ENCODE assay signal across 20 cellular contexts in the genomic region with DNA sequence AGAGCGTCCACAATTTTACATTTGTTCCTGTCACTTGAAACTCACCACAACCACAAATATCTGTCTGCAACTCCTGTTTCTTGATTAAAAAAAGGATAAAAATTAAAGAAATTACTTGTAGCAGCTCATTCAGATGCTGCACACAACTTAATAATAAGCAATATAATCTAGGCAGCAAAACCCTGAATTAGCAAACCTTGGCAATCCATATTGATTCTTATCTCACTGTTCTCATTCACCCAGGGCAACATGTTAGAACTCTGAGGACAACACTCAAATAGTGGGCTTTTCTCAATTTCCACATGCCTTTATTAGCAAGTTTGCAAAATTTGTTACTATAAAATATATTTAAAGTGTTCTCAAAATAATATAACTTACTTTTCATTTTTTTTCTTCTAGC. TPM values are rescaled to one million over a fixed set of nuclear protein-coding genes. Genes with fewer than 3 reads are reported as not detected.
DNase-seq lines count a peak whose midpoint lies in the region; ATAC-seq and TF ChIP-seq lines count a peak whose summit lies in the region.
"Had no signal": no experiment of that assay in that cellular context is flagged by ENCODE, and none has a peak within 500 bp of the region (broad histone marks: within the 10 kb centered on the region; RNA-seq: fewer than 3 reads in every experiment).

No MANE protein-coding gene starts in this region.

- H3K9me3 Mint-ChIP-seq in GM23338, result no peaks in the 10 kb centered on the region
- peaks cover 5% of the 10 kb centered on the region for H3K9me3 Mint-ChIP-seq in glutamatergic neuron (ENCODE audit: unreplicated experiment)
- H3K9me3 Mint-ChIP-seq in osteocyte (ENCODE audit: unreplicated experiment), result no peaks in the 10 kb centered on the region
- H3K9me3 Mint-ChIP-seq: CD4-positive, alpha-beta memory T cell had no signal

- H3K27ac Mint-ChIP-seq in GM23338, result peak overlapping the region; percentile 82
- peak overlapping the region; percentile 83 for H3K27ac Mint-ChIP-seq in glutamatergic neuron (ENCODE audit: unreplicated experiment)
- H3K27ac Mint-ChIP-seq in osteocyte (ENCODE audit: unreplicated experiment), result peak overlapping the region; percentile 81

- H3K79me2 ChIP-seq in GM23338 (replicated peaks; ENCODE audit: insufficient read depth), result peaks cover 89% of the 10 kb centered on the region

- H3K4me3 Mint-ChIP-seq in GM23338 (no peak overlapping the region), glutamatergic neuron (ENCODE audit: unreplicated experiment) (peak overlapping the region; percentile 74), osteocyte (ENCODE audit: unreplicated experiment) (no peak overlapping the region)
- H3K4me3 Mint-ChIP-seq: CD4-positive, alpha-beta memory T cell had no signal

- H3K27me3 ChIP-seq in GM23338 (ENCODE audit: insufficient read depth), result no peaks in the 10 kb centered on the region
- H3K27me3 ChIP-seq: BLaER1 had no signal

- H3K4me1 Mint-ChIP-seq in GM23338 (peaks cover 16% of the 10 kb centered on the region; the same call in 2 of the 3 replicates), glutamatergic neuron (ENCODE audit: low read depth, unreplicated experiment) (peaks cover 16% of the 10 kb centered on the region), osteocyte (ENCODE audit: unreplicated experiment) (peaks cover 16% of the 10 kb centered on the region)

- H3K4me3 ChIP-seq in GM23338, result no peak overlapping the region
- H3K4me3 ChIP-seq: BLaER1, HAP-1 had no signal

- H3K9me2 ChIP-seq in GM23338 (ENCODE audit: insufficient read depth), result no peaks in the 10 kb centered on the region

- no peak for ATAC-seq in GM23338
- no peak for ATAC-seq in HG02852 (IDR thresholded peaks at IDR 0.05; ENCODE audit: unreplicated experiment)

- DNase-seq in GM23338 (ENCODE audit: low spot score) (no peak), astrocyte of the hippocampus (ENCODE audit: low read depth, low spot score) (peak; percentile 11), glutamatergic neuron (no peak), osteocyte (ENCODE audit: extremely low spot score, unreplicated experiment) (no peak), mucosa of gallbladder (ENCODE audit: low spot score) (no peak), ureter (ENCODE audit: low spot score) (no peak)
- DNase-seq: Caco-2; CD4-positive, alpha-beta memory T cell; KG1; NCI-H1105; NCI-H2029 treated with DMSO at 0.1 percent for 48 hours; NCI-H345; NCI-H774; NK-92 treated with Interleukin-12 subunit alpha and Interleukin-12 subunit beta, amount 100 ng/mL, for 24 hours; SIG-M5 had no signal

- H3K27me3 Mint-ChIP-seq in GM23338 (ENCODE audit: insufficient read depth, low read depth, poor library complexity), result no peaks in the 10 kb centered on the region
- no peaks in the 10 kb centered on the region for H3K27me3 Mint-ChIP-seq in glutamatergic neuron (ENCODE audit: unreplicated experiment)
- no peaks in the 10 kb centered on the region for H3K27me3 Mint-ChIP-seq in osteocyte (ENCODE audit: unreplicated experiment)
- H3K27me3 Mint-ChIP-seq: CD4-positive, alpha-beta memory T cell had no signal

- peaks cover 5% of the 10 kb centered on the region; the same call in 1 of the 2 replicates for H3K4me1 ChIP-seq in GM23338 (ENCODE audit: insufficient read depth)
- H3K4me1 ChIP-seq: BLaER1, Caco-2, HAP-1 had no signal

- H3F3A ChIP-seq in GM23338 (replicated peaks; ENCODE audit: low read depth), result no peaks in the 10 kb centered on the region

- H3K36me3 Mint-ChIP-seq in GM23338 (ENCODE audit: low read depth) (peaks cover 74% of the 10 kb centered on the region), glutamatergic neuron (ENCODE audit: unreplicated experiment) (no peaks in the 10 kb centered on the region), osteocyte (ENCODE audit: unreplicated experiment) (peaks cover 41% of the 10 kb centered on the region)

- H4K20me1 ChIP-seq in GM23338 (replicated peaks; ENCODE audit: insufficient read depth), result peaks cover 21% of the 10 kb centered on the region

- no peak overlapping the region for H2AFZ ChIP-seq in GM23338

- no peak overlapping the region for H3K4me2 ChIP-seq in GM23338
- H3K4me2 ChIP-seq: BLaER1 had no signal

- TF ChIP-seq CTCF in GM23338 (conservative IDR thresholded peaks at IDR 0.05; ENCODE audit: low read depth in 2 of 2), result no peak
- no peak for TF ChIP-seq CTCF in glutamatergic neuron (IDR thresholded peaks at IDR 0.05; ENCODE audit: partially characterized antibody, unreplicated experiment)
- no peak for TF ChIP-seq CTCF in osteocyte (IDR thresholded peaks at IDR 0.05)

- no peak overlapping the region; the same call in 1 of the 2 replicates for H3K27ac ChIP-seq in GM23338 (ENCODE audit: low read depth)
- H3K27ac ChIP-seq: BLaER1 had no signal

- H3K36me3 ChIP-seq in GM23338 (ENCODE audit: insufficient read depth), result peaks cover 41% of the 10 kb centered on the region

TF ChIP-seq in GM23338, 12 proteins besides CTCF, POLR2A, EP300 and RAD21 (continues in another document):
- no peak for TF ChIP-seq EZH2 (IDR thresholded peaks at IDR 0.05; ENCODE audit: low read depth, unreplicated experiment)
- no peak for TF ChIP-seq JUNB (IDR thresholded peaks at IDR 0.05; ENCODE audit: unreplicated experiment)
- TF ChIP-seq, protein P1, sequence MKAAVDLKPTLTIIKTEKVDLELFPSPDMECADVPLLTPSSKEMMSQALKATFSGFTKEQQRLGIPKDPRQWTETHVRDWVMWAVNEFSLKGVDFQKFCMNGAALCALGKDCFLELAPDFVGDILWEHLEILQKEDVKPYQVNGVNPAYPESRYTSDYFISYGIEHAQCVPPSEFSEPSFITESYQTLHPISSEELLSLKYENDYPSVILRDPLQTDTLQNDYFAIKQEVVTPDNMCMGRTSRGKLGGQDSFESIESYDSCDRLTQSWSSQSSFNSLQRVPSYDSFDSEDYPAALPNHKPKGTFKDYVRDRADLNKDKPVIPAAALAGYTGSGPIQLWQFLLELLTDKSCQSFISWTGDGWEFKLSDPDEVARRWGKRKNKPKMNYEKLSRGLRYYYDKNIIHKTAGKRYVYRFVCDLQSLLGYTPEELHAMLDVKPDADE (IDR thresholded peaks at IDR 0.05), result no peak

RNA-seq across cellular contexts. Expression of a gene that starts 38.9 kb away (rescaled TPM):
- total RNA-seq in GM23338 (2014; rRNA removed; shearing (Covaris generic)), result 65.5 and 70.7 TPM in 2 replicates
- 35.8 and 40.4 TPM in 2 replicates for polyA plus RNA-seq in GM23338 (2016; fragmentation: Nextera tagmentation; extraction: Ambion mirVana)
- total RNA-seq in glutamatergic neuron (ENCODE audit: unreplicated experiment) (108 TPM), osteocyte (80.7 and 86.6 TPM in 2 replicates), mucosa of gallbladder (50.7 TPM), ureter (65.0 TPM)

RNA-seq across cellular contexts. Expression of a gene that starts 49.6 kb away (rescaled TPM):
- 4.2 and 5.5 TPM in 2 replicates for total RNA-seq in GM23338 (2014; rRNA removed; shearing (Covaris generic))
- polyA plus RNA-seq in GM23338 (2016; fragmentation: Nextera tagmentation; extraction: Ambion mirVana), result 1.3 and 1.8 TPM in 2 replicates
- total RNA-seq in glutamatergic neuron (ENCODE audit: unreplicated experiment) (0.81 TPM), osteocyte (1.8 and 1.9 TPM in 2 replicates), mucosa of gallbladder (0.29 TPM), ureter (0.21 TPM)
- total RNA-seq: CD4-positive, alpha-beta memory T cell; G401; HT1080 had no signal
- polyA plus RNA-seq: CD4-positive, alpha-beta memory T cell had no signal
